8 cellular contexts compared by ENCODE assay signal in the genomic region with DNA sequence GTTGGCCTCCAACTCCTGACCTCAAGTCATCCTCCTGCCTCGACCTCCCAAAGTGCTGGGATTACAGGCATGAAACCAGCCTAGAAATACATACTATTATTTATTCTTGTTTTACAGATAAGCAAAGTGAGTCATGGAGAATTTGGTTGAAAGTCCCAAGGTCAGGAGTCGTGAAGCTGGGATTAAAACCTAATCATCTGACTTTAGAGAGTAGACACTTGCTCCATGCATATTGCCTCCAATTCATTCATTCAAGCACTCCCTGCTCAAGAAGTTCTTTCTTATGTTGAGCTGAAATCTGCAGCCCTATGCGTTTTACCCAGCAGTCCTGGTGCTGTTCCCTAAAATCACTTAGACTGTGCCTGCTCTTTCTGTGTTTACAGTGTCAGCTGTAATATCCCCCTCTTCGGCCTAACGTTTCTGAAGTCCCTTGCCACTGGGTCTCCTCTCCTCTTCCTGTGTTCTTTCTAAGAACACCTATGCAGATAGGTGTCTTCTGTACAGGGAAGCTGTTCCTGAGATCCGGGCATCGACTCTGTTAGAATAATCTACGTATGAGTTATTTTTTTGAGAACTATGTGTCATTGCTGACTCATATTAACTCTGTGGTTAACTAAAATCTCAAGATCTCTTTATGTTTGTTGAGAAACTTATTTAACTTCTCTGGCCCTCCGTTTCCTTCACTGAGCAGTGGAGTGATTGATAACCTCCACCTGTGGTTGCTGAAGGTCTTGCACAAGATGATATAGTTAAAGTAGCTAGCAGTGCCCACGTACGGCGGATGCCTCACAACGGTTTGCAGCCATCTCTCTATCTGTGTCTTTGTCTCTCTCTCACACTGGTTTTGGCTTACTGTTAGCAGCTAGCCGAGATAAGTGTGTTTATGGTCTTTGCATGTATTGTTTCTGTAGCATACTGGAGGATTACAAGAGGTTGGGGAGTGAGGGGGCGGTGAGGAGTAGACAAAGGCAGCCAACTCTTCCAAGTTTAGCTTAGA.
DNase-seq lines count a peak whose midpoint lies in the region; ATAC-seq, FAIRE-seq and TF ChIP-seq lines count a peak whose summit lies in the region.

No MANE protein-coding gene starts in this region.

- TF ChIP-seq CTCF in choroid plexus epithelial cell (conservative IDR thresholded peaks at IDR 0.05; ENCODE audit: low read depth, low read length) = no peak
- no peak for TF ChIP-seq CTCF in D721Med (IDR thresholded peaks at IDR 0.05; ENCODE audit: insufficient read depth, missing control alignments)

- peak; percentile 78 to 79 for ATAC-seq in activated CD4-positive, CD25-positive, alpha-beta regulatory T cell treated with anti-CD3 and anti-CD28 coated beads, Interleukin-2, amount 50 U/mL, for 24 hours

- DNase-seq in activated gamma-delta T cell treated with Interleukin-2 at 50 U/mL for 16 hours = peak; percentile 61
- no peak for DNase-seq in activated gamma-delta T cell (lab: John Stamatoyannopoulos, UW)
- DNase-seq in HK-2 (ENCODE audit: unreplicated experiment) = peak; percentile 34
- peak; percentile 83 for DNase-seq in choroid plexus epithelial cell (ENCODE audit: low read depth)
- peak; percentile 71 for DNase-seq in skeletal muscle cell (ENCODE audit: low read depth)
- no peak for DNase-seq in cerebellar nuclear complex (lab: John Stamatoyannopoulos, UW)
- no peak for DNase-seq in D721Med (ENCODE audit: insufficient read length, low spot score)

- no peak for FAIRE-seq in D721Med (lab: Jason Lieb, UNC)

- H3K4me3 ChIP-seq in choroid plexus epithelial cell (ENCODE audit: low read depth, low read length) (peak overlapping the region; percentile 9), skeletal muscle cell (ENCODE audit: low read depth, low read length) (no peak overlapping the region)

Comparison
In these comparisons a context has a peak if more than half of its experiments do, and no peak if none do; other contexts are left out.
1. DNase-seq: peak in activated gamma-delta T cell treated with Interleukin-2 at 50 U/mL for 16 hours (single experiment), HK-2 (single experiment), choroid plexus epithelial cell (single experiment) and skeletal muscle cell (single experiment); none in activated gamma-delta T cell (single experiment), cerebellar nuclear complex (0 of 2) and D721Med (single experiment).